ENCODE assay signal across 14 cellular contexts in the genomic region with DNA sequence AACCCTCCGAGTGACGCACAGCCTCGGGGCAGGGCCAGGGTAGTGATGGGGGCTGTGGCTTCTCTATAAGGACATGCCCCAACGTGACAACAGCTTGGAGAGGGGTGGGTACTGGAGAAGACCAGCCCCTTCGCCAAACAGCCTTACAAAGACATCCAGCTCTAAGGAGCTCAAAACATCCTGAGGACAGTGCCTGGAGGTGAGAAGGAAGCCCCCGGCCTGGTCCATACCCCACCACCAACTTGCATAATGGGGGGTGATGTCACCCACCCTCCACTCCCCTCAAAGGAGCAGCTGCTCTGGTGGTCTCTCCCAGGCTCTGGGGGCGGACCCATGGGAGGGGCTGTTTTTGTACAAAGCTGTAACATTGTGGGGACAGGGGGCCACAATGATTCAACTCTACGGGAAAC. TPM values are rescaled to one million over a fixed set of nuclear protein-coding genes. Genes with fewer than 3 reads are reported as not detected.
A peak's percentile ranks its signal among the peaks of the same experiment; 100 is the strongest.
DNase-seq lines count a peak whose midpoint lies in the region; ATAC-seq and TF ChIP-seq lines count a peak whose summit lies in the region.
"Had no signal": no experiment of that assay in that cellular context is flagged by ENCODE, and none has a peak within 500 bp of the region (broad histone marks: within the 10 kb centered on the region; RNA-seq: fewer than 3 reads in every experiment).

No MANE protein-coding gene starts in this region.

- no peaks in the 10 kb centered on the region for H3K9me3 ChIP-seq in uterus
- H3K9me3 ChIP-seq: stomach had no signal

- no peak for TF ChIP-seq CTCF in uterus (IDR thresholded peaks at IDR 0.05)

- DNase-seq in T-helper 1 cell (peak; percentile 64 to 90 (median 72)), uterus (no peak), DMS 273 (lab: John Stamatoyannopoulos, UW; ENCODE audit: unreplicated experiment) (no peak)
- DNase-seq in activated CD8-positive, alpha-beta memory T cell treated with anti-CD3 and anti-CD28 coated beads, Interleukin-2, amount 50 U/mL, for 48 hours = peak; percentile 66
- DNase-seq in effector CD4-positive, alpha-beta T cell = peak; percentile 72
- DNase-seq in stimulated activated CD8-positive, alpha-beta memory T cell treated with anti-CD3 and anti-CD28 coated beads, Interleukin-12 subunit alpha, Interleukin-12 subunit beta, amount 100 ng/mL, for 4 hours (ENCODE audit: low read depth) = peak; percentile 64
- DNase-seq: kidney, MM.1S, NCI-H748 treated with DMSO at 0.1 percent for 48 hours, stomach had no signal

- no peak overlapping the region for H3K4me3 ChIP-seq in uterus
- H3K4me3 ChIP-seq: stomach had no signal

- ATAC-seq in HG03139 (IDR thresholded peaks at IDR 0.05; ENCODE audit: unreplicated experiment) = no peak
- ATAC-seq in GM19328 (IDR thresholded peaks at IDR 0.05; ENCODE audit: unreplicated experiment) = no peak

- no peaks in the 10 kb centered on the region for H3K4me1 ChIP-seq in uterus
- H3K4me1 ChIP-seq: parathyroid adenoma had no signal

- intact Hi-C loops in uterus (cut with DNase I; ENCODE audit: low total_unique reads) = no loop called here

- H3K27ac ChIP-seq in uterus = no peak overlapping the region
- H3K27ac ChIP-seq: parathyroid adenoma, stomach had no signal

- H3K27me3 ChIP-seq in uterus = no peaks in the 10 kb centered on the region

- no peak for TF ChIP-seq POLR2A in uterus (IDR thresholded peaks at IDR 0.05)

- H3K36me3 ChIP-seq in uterus = no peaks in the 10 kb centered on the region
- H3K36me3 ChIP-seq: stomach had no signal

RNA-seq across cellular contexts. Expression of a gene that starts 15.1 kb away (rescaled TPM):
- total RNA-seq in uterus = not detected
- total RNA-seq: kidney; T-helper 2 cell treated with Interferon-gamma antibody and Interleukin-4, amounts not matched to agents 100 ng/mL and 5 ng/mL, for 36 hours had no signal

RNA-seq across cellular contexts. Expression of a gene that starts 36.6 kb away (rescaled TPM):
- 1 to 10 TPM in 1 of 4 donors, not detected in 3; 1.0 TPM for total RNA-seq in uterus
- total RNA-seq: kidney; T-helper 2 cell treated with Interferon-gamma antibody and Interleukin-4, amounts not matched to agents 100 ng/mL and 5 ng/mL, for 36 hours had no signal

Comparison
In these comparisons a context has a peak if more than half of its experiments do, and no peak if none do; other contexts are left out.
1. DNase-seq: peak in T-helper 1 cell (5 of 5), activated CD8-positive, alpha-beta memory T cell treated with anti-CD3 and anti-CD28 coated beads, Interleukin-2, amount 50 U/mL, for 48 hours (single experiment), effector CD4-positive, alpha-beta T cell (single experiment) and stimulated activated CD8-positive, alpha-beta memory T cell treated with anti-CD3 and anti-CD28 coated beads, Interleukin-12 subunit alpha, Interleukin-12 subunit beta, amount 100 ng/mL, for 4 hours (single experiment); none in uterus (0 of 2) and DMS 273 (single experiment).